Comparison of ENCODE assay signal across 11 cellular contexts in the genomic region with DNA sequence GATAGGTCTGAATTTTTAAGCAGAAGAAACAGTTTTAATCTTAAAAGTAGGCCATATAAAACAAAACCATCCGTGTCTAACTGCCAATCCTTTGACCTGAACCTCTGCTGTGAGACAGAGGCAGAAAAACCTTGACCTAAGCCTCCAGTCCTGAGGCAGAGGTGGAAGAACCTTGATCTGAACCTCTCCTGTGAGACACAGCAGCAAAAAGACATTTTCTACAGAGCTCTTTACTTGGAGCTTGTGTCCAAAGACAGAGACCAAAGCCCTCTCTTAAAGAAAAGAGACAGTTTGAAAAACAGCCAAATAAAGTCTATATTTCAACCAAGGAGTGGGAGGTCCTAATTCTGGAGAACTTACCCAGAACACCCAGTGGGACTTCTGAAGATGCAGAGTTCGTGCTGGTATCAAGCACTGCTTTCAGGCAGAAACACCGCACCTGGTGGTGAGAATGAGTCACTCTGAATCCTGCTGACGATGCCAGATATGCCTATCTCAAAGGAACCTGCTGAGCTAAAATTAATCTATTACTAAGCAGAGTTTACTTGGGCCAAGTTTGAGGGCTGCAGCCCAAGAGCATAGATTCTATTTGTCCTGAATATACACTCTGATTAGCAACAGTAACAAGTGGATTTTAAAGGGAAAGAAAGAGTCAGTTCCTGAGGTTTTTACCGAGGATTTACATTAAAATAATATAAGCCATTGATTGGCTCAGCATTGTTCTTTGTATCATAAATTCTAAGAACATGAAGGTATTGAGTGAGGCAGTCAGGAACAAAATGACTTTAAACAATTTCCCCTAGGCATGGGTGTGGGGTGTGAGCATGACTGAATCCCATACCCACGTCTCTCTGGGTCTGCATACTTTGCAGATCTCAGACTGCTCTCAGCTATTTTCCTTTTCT.
DNase-seq lines count a peak whose midpoint lies in the region; ATAC-seq and TF ChIP-seq lines count a peak whose summit lies in the region.
"Had no signal": no experiment of that assay in that cellular context is flagged by ENCODE, and none has a peak within 500 bp of the region (broad histone marks: within the 10 kb centered on the region; RNA-seq: fewer than 3 reads in every experiment).

No MANE protein-coding gene starts in this region.

- H3K9me3 ChIP-seq in mammary epithelial cell (replicated peaks; ENCODE audit: insufficient read depth, low read length): no peaks in the 10 kb centered on the region
- H3K9me3 ChIP-seq: neutrophil had no signal

- no peaks in the 10 kb centered on the region for H3K27me3 ChIP-seq in mammary epithelial cell (ENCODE audit: insufficient read depth, low read length)
- H3K27me3 ChIP-seq: neutrophil had no signal

- DNase-seq in Right ventricle myocardium superior (no peak), cardiac septum (ENCODE audit: low spot score) (no peak), mammary epithelial cell (peak; percentile 76), OCI-M2 (lab: John Stamatoyannopoulos, UW; ENCODE audit: unreplicated experiment) (no peak), immature natural killer cell (no peak), GOT3 (lab: John Stamatoyannopoulos, UW) (no peak)
- no peak for DNase-seq in activated CD4-positive, alpha-beta T cell treated with anti-CD3 and anti-CD28 coated beads, Interleukin-2, amount 50 U/mL, for 48 hours
- DNase-seq: NCI-H1930 had no signal

- H3K4me3 ChIP-seq in mammary epithelial cell (replicated peaks in 1 of 3; ENCODE audit: insufficient read depth in 1 of 3, low read depth in 2 of 3, low read length in 3 of 3): no peak overlapping the region

- CTCF ChIA-PET in mammary epithelial cell (lab: Charles Lee; ENCODE audit: low non-redundant PET): no interaction called here

- dilution Hi-C loops in mammary epithelial cell (cut with HindIII; ENCODE audit: low sequenced_read_pairs): no loop called here

- peaks cover 7 to 53% (median 11%) of the 10 kb centered on the region in 6 donors for H3K9me3 Mint-ChIP-seq in immature natural killer cell
- H3K9me3 Mint-ChIP-seq: brain had no signal

- no peaks in the 10 kb centered on the region for H3K4me1 Mint-ChIP-seq in immature natural killer cell

- no peak overlapping the region for H3K4me3 Mint-ChIP-seq in immature natural killer cell
- H3K4me3 Mint-ChIP-seq: brain had no signal

- peak overlapping the region; percentile 50 for H2AFZ ChIP-seq in mammary epithelial cell (ENCODE audit: low read depth, low read length)

- in situ Hi-C loops in mammary epithelial cell (cut with MboI; ENCODE audit: low sequenced_read_pairs in 2 of 2): no loop called here

- WGBS in mammary epithelial cell (ENCODE audit: low coverage, missing lambda C conversion rate): 28% methylated on average over 6 of the region's 6 CpGs

- H3K36me3 ChIP-seq in mammary epithelial cell (ENCODE audit: insufficient read depth, low read length): no peaks in the 10 kb centered on the region
- H3K36me3 ChIP-seq: neutrophil had no signal

- H3K9ac ChIP-seq in mammary epithelial cell (ENCODE audit: insufficient read depth, low read length): no peak overlapping the region

- no peak overlapping the region for H3K4me2 ChIP-seq in mammary epithelial cell (ENCODE audit: insufficient read depth, low read depth, low read length)

- peak; percentile 93 for ATAC-seq in Right ventricle myocardium superior (ENCODE audit: poor library complexity)
- ATAC-seq in HG03095 (IDR thresholded peaks at IDR 0.05; ENCODE audit: unreplicated experiment): peak; percentile 93

- BruUV-seq in mammary epithelial cell (replicated peaks; lab: Mats Ljungman, UMichigan): no TSS peak

- peaks cover 0 to 3% (median 0%) of the 10 kb centered on the region in 3 donors for H3K36me3 Mint-ChIP-seq in immature natural killer cell
- H3K36me3 Mint-ChIP-seq: brain had no signal

- no peaks in the 10 kb centered on the region for H3K79me2 ChIP-seq in mammary epithelial cell (ENCODE audit: insufficient read depth, low read length)

- peaks cover 5% of the 10 kb centered on the region for H3K4me1 ChIP-seq in mammary epithelial cell (ENCODE audit: insufficient read depth, low read length)

- intact Hi-C loops in Right ventricle myocardium superior (cut with DNase I): no loop called here
- intact Hi-C loops in cardiac septum (cut with DNase I): no loop called here
- intact Hi-C loops in mammary epithelial cell (cut with micrococcal nuclease): no loop called here

- no peak overlapping the region for H3K27ac ChIP-seq in mammary epithelial cell (ENCODE audit: insufficient read depth, low read depth, low read length)
- H3K27ac ChIP-seq: neutrophil had no signal

- H4K20me1 ChIP-seq in mammary epithelial cell (ENCODE audit: insufficient read depth, low read length): no peaks in the 10 kb centered on the region

- H3K27me3 Mint-ChIP-seq in immature natural killer cell (ENCODE audit: low read depth in 3 of 3): peaks cover 0 to 2% (median 0%) of the 10 kb centered on the region in 3 donors
- H3K27me3 Mint-ChIP-seq: brain had no signal

- TF ChIP-seq CTCF in mammary epithelial cell (conservative IDR thresholded peaks at IDR 0.05 in 1 of 2, IDR thresholded peaks at IDR 0.05 in 1 of 2; ENCODE audit: extremely low read depth in 1 of 2, insufficient read depth in 1 of 2, low read depth in 1 of 2, low read length in 2 of 2): peak in 1 of 2 donors; percentile 20

- no peak overlapping the region for H3K27ac Mint-ChIP-seq in immature natural killer cell
- H3K27ac Mint-ChIP-seq: brain had no signal
